ENCODE assay signal across 1 cellular context in genomic region chr12:10618338-10618987, GRCh38.
TF ChIP-seq lines count a peak whose summit lies in the region.

No MANE protein-coding gene starts in this region.

TF ChIP-seq in K562, 482 proteins besides CTCF, POLR2A, EP300 and RAD21 (continued from another document and continues in another):
- TF ChIP-seq CEBPZ (IDR thresholded peaks at IDR 0.05; ENCODE audit: borderline replicate concordance, low read depth, low read length) (no peak), MCM2 (IDR thresholded peaks at IDR 0.05; ENCODE audit: low read depth) (no peak), MCM7 (IDR thresholded peaks at IDR 0.05) (no peak), ZNF75A (CRISPR knock-in tag; IDR thresholded peaks at IDR 0.05) (no peak), MTA2 (IDR thresholded peaks at IDR 0.05; ENCODE audit: low read depth) (no peak), ZNF133 (CRISPR knock-in tag; IDR thresholded peaks at IDR 0.05) (no peak), HMGN3 (IDR thresholded peaks at IDR 0.05; ENCODE audit: borderline replicate concordance, extremely low read depth, insufficient read length, low read depth, low read length) (no peak), ZNF184 (CRISPR knock-in tag; IDR thresholded peaks at IDR 0.05) (no peak), TCF7L2 (IDR thresholded peaks at IDR 0.05; ENCODE audit: low read depth, low read length) (no peak), IRF9 (tag; IDR thresholded peaks at IDR 0.05) (no peak), TRIM24 (IDR thresholded peaks at IDR 0.05) (peak in 1 of 2 experiments; percentile 35; a peak in 1 of 4 replicates), ZBTB1 (CRISPR knock-in tag; IDR thresholded peaks at IDR 0.05; ENCODE audit: borderline replicate concordance, low read depth) (no peak), KDM1A (IDR thresholded peaks at IDR 0.05) (no peak), ELF4 (CRISPR knock-in tag; IDR thresholded peaks at IDR 0.05) (no peak), TAF1 (IDR thresholded peaks at IDR 0.05; ENCODE audit: control insufficient read depth, extremely low read depth, insufficient read depth, low read length, severe bottlenecking) (no peak), ZNF830 (CRISPR knock-in tag; IDR thresholded peaks at IDR 0.05) (no peak), DPF2 (IDR thresholded peaks at IDR 0.05) (peak; percentile 75; the same call in 1 of the 2 replicates), ARID4B (CRISPR knock-in tag; IDR thresholded peaks at IDR 0.05) (no peak), SAP30 (IDR thresholded peaks at IDR 0.05; ENCODE audit: borderline replicate concordance, insufficient read depth, low read depth, low read length, poor library complexity, severe bottlenecking) (no peak), ZSCAN29 (IDR thresholded peaks at IDR 0.05) (no peak), ATF1 (CRISPR knock-in tag; IDR thresholded peaks at IDR 0.05) (no peak), ATF1 (tag; IDR thresholded peaks at IDR 0.05) (peak; percentile 24; the same call in 1 of the 2 replicates), FOXJ2 (tag; IDR thresholded peaks at IDR 0.05) (no peak), HINFP (tag; conservative IDR thresholded peaks at IDR 0.05; ENCODE audit: low read depth) (no peak), ZNF766 (CRISPR knock-in tag; conservative IDR thresholded peaks at IDR 0.05) (no peak), HDGF (IDR thresholded peaks at IDR 0.05) (no peak), ZNF3 (CRISPR knock-in tag; IDR thresholded peaks at IDR 0.05) (no peak), SRF (CRISPR knock-in tag; IDR thresholded peaks at IDR 0.05) (no peak), CBX8 (IDR thresholded peaks at IDR 0.05; ENCODE audit: borderline replicate concordance, extremely low read depth, low read depth, low read length, poor library complexity, severe bottlenecking) (no peak), TCF3 (CRISPR knock-in tag; IDR thresholded peaks at IDR 0.05) (no peak), ZNF232 (CRISPR knock-in tag; IDR thresholded peaks at IDR 0.05) (no peak), KLF6 (CRISPR knock-in tag; IDR thresholded peaks at IDR 0.05; ENCODE audit: borderline replicate concordance) (no peak), HNRNPK (IDR thresholded peaks at IDR 0.05; ENCODE audit: low read depth, low read length, poor library complexity, severe bottlenecking) (no peak), ZNF239 (CRISPR knock-in tag; IDR thresholded peaks at IDR 0.05) (no peak), MAFK (IDR thresholded peaks at IDR 0.05; ENCODE audit: low read length) (peak; percentile 78; the same call in 1 of the 2 replicates), FOSL1 (tag; conservative IDR thresholded peaks at IDR 0.05) (peak; percentile 84), ZNF143 (CRISPR knock-in tag; IDR thresholded peaks at IDR 0.05) (no peak), ZNF76 (CRISPR knock-in tag; IDR thresholded peaks at IDR 0.05; ENCODE audit: borderline replicate concordance) (no peak), MCM3 (IDR thresholded peaks at IDR 0.05) (no peak), GTF2F1 (IDR thresholded peaks at IDR 0.05; ENCODE audit: low read depth, low read length) (no peak), CEBPG (CRISPR knock-in tag; IDR thresholded peaks at IDR 0.05) (no peak), CEBPG (tag; conservative IDR thresholded peaks at IDR 0.05 in 1 of 2, IDR thresholded peaks at IDR 0.05 in 1 of 2) (peak in 1 of 2 experiments; percentile 21; a peak in 1 of 4 replicates), TSC22D4 (tag; IDR thresholded peaks at IDR 0.05) (no peak), ATF7 (IDR thresholded peaks at IDR 0.05) (peak; percentile 26; the same call in 1 of the 2 replicates), ZNF592 (IDR thresholded peaks at IDR 0.05) (peak; percentile 45; the same call in 1 of the 2 replicates), SNAPC5 (CRISPR knock-in tag; IDR thresholded peaks at IDR 0.05) (no peak)
